In the genomic region with DNA sequence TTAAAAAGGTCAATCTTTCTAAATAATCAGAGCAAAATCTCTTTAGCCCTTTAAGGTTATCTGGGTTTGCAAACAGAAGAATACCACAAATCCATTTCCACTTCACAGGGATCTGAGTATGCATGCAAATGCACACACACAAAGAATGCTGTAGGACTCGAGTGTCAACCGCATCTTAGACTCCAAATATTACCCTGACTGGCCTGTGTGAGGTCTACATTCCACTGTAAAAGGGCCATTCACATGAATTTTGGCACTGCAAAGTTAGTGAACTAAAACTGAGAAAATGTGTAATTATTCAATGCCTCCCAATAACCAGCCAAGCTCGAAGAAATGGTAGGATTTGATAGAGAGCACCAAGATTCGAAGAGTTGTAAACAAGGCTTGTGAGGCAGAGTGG, we compare ENCODE assay signal across 15 cellular contexts.
"Had no signal": no experiment of that assay in that cellular context is flagged by ENCODE, and none has a peak within 500 bp of the region (broad histone marks: within the 10 kb centered on the region; RNA-seq: fewer than 3 reads in every experiment).

No MANE protein-coding gene starts in this region.

- H3K36me3 ChIP-seq: suprapubic skin, uterus had no signal

- ATAC-seq: activated T-cell treated with anti-CD3 and anti-CD28 coated beads, Interleukin-2, amount 50 U/mL, for 4 hours; natural killer cell; right cardiac atrium; stimulated activated naive B cell treated with anti-CD40 and anti-IgM and Interleukin-4, amounts not matched to agents 10 μg/mL and 1 μg/mL and 100 μg/mL, for 72 hours had no signal

- H3K9me3 ChIP-seq: suprapubic skin, uterus had no signal

- H3K27ac ChIP-seq: suprapubic skin, uterus had no signal

- H3K4me3 ChIP-seq: lung, suprapubic skin, uterus had no signal

- H3K27me3 ChIP-seq: suprapubic skin, uterus had no signal

- DNase-seq: activated CD4-positive, alpha-beta T cell treated with anti-CD3 and anti-CD28 coated beads, Interleukin-2, amount 50 U/mL, for 48 hours; activated CD4-positive, CD25-positive, alpha-beta regulatory T cell treated with anti-CD3 and anti-CD28 coated beads, Interleukin-2, amount 50 U/mL, for 72 hours; activated effector memory CD4-positive, alpha-beta T cell treated with anti-CD3 and anti-CD28 coated beads, Interleukin-2, amount 50 U/mL, for 16 hours; activated T-cell treated with anti-CD3 and anti-CD28 coated beads, Interleukin-2, amount 50 U/mL, for 4 hours; anterior cingulate cortex; cortex of kidney; effector memory CD4-positive, alpha-beta T cell; hypothalamus; natural killer cell; right cardiac atrium; stimulated activated CD4-positive, alpha-beta T cell treated with anti-CD3 and anti-CD28 coated beads, Interleukin-1b, Interleukin-23, amount 100 ng/mL, for 48 hours; stimulated activated naive B cell treated with anti-CD40 and anti-IgM and Interleukin-4, amounts not matched to agents 10 μg/mL and 1 μg/mL and 100 μg/mL, for 72 hours; uterus had no signal

- H3K4me1 ChIP-seq: uterus had no signal
